ENCODE assay signal across 16 cellular contexts in the genomic region with DNA sequence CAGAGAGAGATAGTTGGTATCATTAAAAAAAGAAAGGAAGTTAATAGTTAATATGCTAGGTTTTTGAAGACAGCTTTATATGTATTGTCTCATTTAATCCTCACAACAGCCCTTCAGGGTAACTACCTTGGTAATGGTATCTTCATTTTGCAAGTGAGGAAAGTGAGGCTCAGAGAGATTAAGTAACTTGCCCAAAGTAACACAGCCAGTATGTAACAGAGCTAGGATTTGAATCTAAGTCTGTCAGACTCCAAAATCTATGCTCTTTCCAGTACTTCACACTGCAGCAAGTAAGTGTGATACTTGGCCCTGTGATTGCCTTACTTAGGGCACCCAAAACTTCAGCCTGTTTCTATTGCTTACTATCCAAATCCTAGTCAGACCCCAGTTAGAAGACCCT. TPM values are rescaled to one million over a fixed set of nuclear protein-coding genes. Genes with fewer than 3 reads are reported as not detected.
DNase-seq lines count a peak whose midpoint lies in the region; ATAC-seq lines count a peak whose summit lies in the region.
"Had no signal": no experiment of that assay in that cellular context is flagged by ENCODE, and none has a peak within 500 bp of the region (broad histone marks: within the 10 kb centered on the region; RNA-seq: fewer than 3 reads in every experiment).

No MANE protein-coding gene starts in this region.

- peaks cover 95% of the 10 kb centered on the region for H3K79me2 ChIP-seq in Karpas-422 (ENCODE audit: low read length)

- no peak overlapping the region for H3K9ac ChIP-seq in Karpas-422 (ENCODE audit: low read length)
- H3K9ac ChIP-seq: GM23248 had no signal

- H3K4me1 ChIP-seq in Karpas-422 (ENCODE audit: low read length), result peaks cover 40% of the 10 kb centered on the region

- no peaks in the 10 kb centered on the region; the same call in 1 of the 2 replicates for H3K36me3 ChIP-seq in Karpas-422 (ENCODE audit: insufficient read depth, low read length)

- peaks cover 6% of the 10 kb centered on the region for H3K36me3 Mint-ChIP-seq in activated naive CD4-positive, alpha-beta T cell treated with anti-CD3 and anti-CD28 coated beads, Interleukin-2, amount 50 U/mL, for 24 hours
- H3K36me3 Mint-ChIP-seq in activated naive CD4-positive, alpha-beta T cell treated with anti-CD3 and anti-CD28 coated beads, Interleukin-2, amount 50 U/mL, for 72 hours, result peaks cover 6 to 12% of the 10 kb centered on the region in 2 donors
- peaks cover 3% of the 10 kb centered on the region for H3K36me3 Mint-ChIP-seq in central memory CD8-positive, alpha-beta T cell (ENCODE audit: insufficient read depth)

- no peaks in the 10 kb centered on the region for H3K9me2 ChIP-seq in Karpas-422 (replicated peaks; ENCODE audit: insufficient read depth, low read length)

- H4K20me1 ChIP-seq in Karpas-422 (ENCODE audit: insufficient read depth, low read depth, low read length), result no peaks in the 10 kb centered on the region

- H3K4me3 ChIP-seq in Karpas-422 (ENCODE audit: low read length), result no peak overlapping the region
- H3K4me3 ChIP-seq: GM23248 had no signal

- no peak overlapping the region for H3K4me2 ChIP-seq in Karpas-422 (ENCODE audit: low read depth, low read length, poor library complexity, severe bottlenecking)

- no peaks in the 10 kb centered on the region for H3K9me3 ChIP-seq in Karpas-422 (ENCODE audit: low read length)

- ATAC-seq in activated naive CD4-positive, alpha-beta T cell treated with anti-CD3 and anti-CD28 coated beads, Interleukin-2, amount 50 U/mL, for 72 hours, result no peak
- no peak for ATAC-seq in central memory CD8-positive, alpha-beta T cell (replicated peaks; ENCODE audit: extremely low read depth, poor library complexity, severe bottlenecking)
- ATAC-seq in GM19455 (IDR thresholded peaks at IDR 0.05; ENCODE audit: unreplicated experiment), result no peak

- no peak for DNase-seq in activated naive CD4-positive, alpha-beta T cell treated with anti-CD3 and anti-CD28 coated beads, Interleukin-2, amount 50 U/mL, for 72 hours (ENCODE audit: low spot score in 2 of 2)
- DNase-seq in Karpas-422, result no peak
- DNase-seq in central memory CD8-positive, alpha-beta T cell (ENCODE audit: low spot score in 2 of 2), result no peak
- DNase-seq in 8988T, result no peak
- no peak for DNase-seq in NCI-H2171 (lab: John Stamatoyannopoulos, UW)
- DNase-seq: C1 segment of cervical spinal cord; CD4-positive, alpha-beta T cell; DMS153; DMS79 treated with DMSO at 0.1 percent for 48 hours; EL; GM23248; H7 had no signal

- H3K27ac Mint-ChIP-seq in activated naive CD4-positive, alpha-beta T cell treated with anti-CD3 and anti-CD28 coated beads, Interleukin-2, amount 50 U/mL, for 24 hours, result peak overlapping the region; percentile 55
- no peak overlapping the region for H3K27ac Mint-ChIP-seq in activated naive CD4-positive, alpha-beta T cell treated with anti-CD3 and anti-CD28 coated beads, Interleukin-2, amount 50 U/mL, for 72 hours
- H3K27ac Mint-ChIP-seq in central memory CD8-positive, alpha-beta T cell (ENCODE audit: low read depth), result peak overlapping the region; percentile 32
- H3K27ac Mint-ChIP-seq: B cell; CD4-positive, alpha-beta T cell; IgD-negative memory B cell had no signal

- no peaks in the 10 kb centered on the region for H3K9me3 Mint-ChIP-seq in activated naive CD4-positive, alpha-beta T cell treated with anti-CD3 and anti-CD28 coated beads, Interleukin-2, amount 50 U/mL, for 24 hours
- no peaks in the 10 kb centered on the region for H3K9me3 Mint-ChIP-seq in activated naive CD4-positive, alpha-beta T cell treated with anti-CD3 and anti-CD28 coated beads, Interleukin-2, amount 50 U/mL, for 72 hours
- no peaks in the 10 kb centered on the region for H3K9me3 Mint-ChIP-seq in central memory CD8-positive, alpha-beta T cell
- H3K9me3 Mint-ChIP-seq: CD4-positive, alpha-beta T cell; IgD-negative memory B cell had no signal

- no peak overlapping the region for H2AFZ ChIP-seq in Karpas-422 (ENCODE audit: low read length)
- H2AFZ ChIP-seq: GM23248 had no signal

- H3K27me3 ChIP-seq in Karpas-422 (ENCODE audit: low read length), result no peaks in the 10 kb centered on the region

- H3K4me1 Mint-ChIP-seq in activated naive CD4-positive, alpha-beta T cell treated with anti-CD3 and anti-CD28 coated beads, Interleukin-2, amount 50 U/mL, for 24 hours, result peaks cover 40% of the 10 kb centered on the region
- peaks cover 21% of the 10 kb centered on the region for H3K4me1 Mint-ChIP-seq in central memory CD8-positive, alpha-beta T cell

- H3K27ac ChIP-seq in Karpas-422 (ENCODE audit: low read length), result peak overlapping the region; percentile 19; the same call in 1 of the 2 replicates
- H3K27ac ChIP-seq: GM23248 had no signal

- no peaks in the 10 kb centered on the region for H3K27me3 Mint-ChIP-seq in activated naive CD4-positive, alpha-beta T cell treated with anti-CD3 and anti-CD28 coated beads, Interleukin-2, amount 50 U/mL, for 24 hours
- H3K27me3 Mint-ChIP-seq in central memory CD8-positive, alpha-beta T cell, result no peaks in the 10 kb centered on the region
- H3K27me3 Mint-ChIP-seq: B cell; CD4-positive, alpha-beta T cell; IgD-negative memory B cell had no signal

- no peak overlapping the region for H3K4me3 Mint-ChIP-seq in activated naive CD4-positive, alpha-beta T cell treated with anti-CD3 and anti-CD28 coated beads, Interleukin-2, amount 50 U/mL, for 24 hours
- H3K4me3 Mint-ChIP-seq in central memory CD8-positive, alpha-beta T cell, result no peak overlapping the region
- H3K4me3 Mint-ChIP-seq: B cell; CD4-positive, alpha-beta T cell had no signal

RNA-seq across cellular contexts. Expression of a gene that starts 7.0 kb away (rescaled TPM):
- total RNA-seq in activated naive CD4-positive, alpha-beta T cell treated with anti-CD3 and anti-CD28 coated beads, Interleukin-2, amount 50 U/mL, for 72 hours, result 100 to 1,000 TPM in 1 of 2 donors, 10 to 100 TPM in 1; 96.4 to 117 TPM
- total RNA-seq in Karpas-422 (2014; rRNA removed; shearing (Covaris generic); ENCODE audit: low replicate concordance), result 86.8 and 115 TPM in 2 replicates

RNA-seq across cellular contexts. Expression of a gene that starts 56.3 kb away (rescaled TPM):
- 10 to 100 TPM; 44.3 to 64.5 TPM for total RNA-seq in activated naive CD4-positive, alpha-beta T cell treated with anti-CD3 and anti-CD28 coated beads, Interleukin-2, amount 50 U/mL, for 72 hours
- total RNA-seq in Karpas-422 (2014; rRNA removed; shearing (Covaris generic); ENCODE audit: low replicate concordance), result 35.6 and 39.2 TPM in 2 replicates

Comparison
In these comparisons a context has a peak if more than half of its experiments do, and no peak if none do; other contexts are left out.
1. H3K27ac Mint-ChIP-seq: peak in activated naive CD4-positive, alpha-beta T cell treated with anti-CD3 and anti-CD28 coated beads, Interleukin-2, amount 50 U/mL, for 24 hours (single experiment) and central memory CD8-positive, alpha-beta T cell (single experiment); none in activated naive CD4-positive, alpha-beta T cell treated with anti-CD3 and anti-CD28 coated beads, Interleukin-2, amount 50 U/mL, for 72 hours (0 of 2).